Comparison of ENCODE assay signal across 9 cellular contexts in the genomic region with DNA sequence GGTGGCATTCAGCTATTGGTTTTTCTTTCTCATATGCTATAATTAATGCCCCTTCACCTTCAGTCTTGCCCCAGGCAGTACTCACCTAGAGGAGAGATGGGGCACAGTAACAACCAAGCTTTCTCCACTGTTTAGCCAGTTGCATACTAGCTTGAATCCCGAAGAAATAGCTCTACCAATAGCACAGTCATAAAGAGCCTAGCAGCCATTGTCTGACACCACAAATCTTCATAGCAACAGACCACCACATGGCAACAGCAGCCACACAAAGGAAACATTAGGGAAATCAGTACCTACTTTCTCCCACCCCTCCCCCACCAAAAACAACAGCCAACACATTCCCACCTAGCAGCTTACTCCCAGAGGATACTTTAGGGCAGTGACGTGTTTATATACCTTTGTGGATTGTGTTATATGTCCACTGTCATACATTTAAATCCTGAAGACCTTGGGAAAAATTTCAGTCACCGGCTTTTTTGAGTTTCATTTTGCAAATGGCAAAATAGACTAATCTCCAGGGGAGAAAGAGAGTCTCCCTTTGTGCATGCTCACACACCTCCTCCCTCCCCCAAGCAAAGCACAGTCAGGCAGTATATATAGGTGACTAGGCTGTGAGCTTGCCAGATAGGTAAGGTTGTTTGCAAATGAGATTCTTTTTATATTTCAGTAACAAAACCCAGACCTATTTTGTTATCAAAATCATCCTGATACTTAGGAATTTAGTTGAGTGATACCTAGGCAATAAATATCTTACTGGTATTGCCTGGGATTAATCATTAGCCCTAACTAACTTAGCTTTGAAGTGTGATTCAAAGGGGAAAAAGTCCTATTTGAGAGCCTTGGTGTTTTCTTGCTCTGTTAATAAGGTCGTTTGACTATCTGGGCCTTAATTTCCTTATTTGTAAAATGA.
DNase-seq lines count a peak whose midpoint lies in the region; ATAC-seq and TF ChIP-seq lines count a peak whose summit lies in the region.
"Had no signal": no experiment of that assay in that cellular context is flagged by ENCODE, and none has a peak within 500 bp of the region (broad histone marks: within the 10 kb centered on the region; RNA-seq: fewer than 3 reads in every experiment).

No MANE protein-coding gene starts in this region.

- H3K27me3 ChIP-seq in heart left ventricle (no peaks in the 10 kb centered on the region), RWPE2 (ENCODE audit: insufficient read depth, poor library complexity, severe bottlenecking) (no peaks in the 10 kb centered on the region), esophagus (ENCODE audit: control insufficient read depth in 1 of 2, insufficient read depth in 2 of 2, low read length in 2 of 2) (no peaks in the 10 kb centered on the region), ascending aorta (no peaks in the 10 kb centered on the region)

- TF ChIP-seq POLR2A in heart left ventricle (IDR thresholded peaks at IDR 0.05) = no peak

- intact Hi-C loops in heart left ventricle (cut with DNase I) = loop anchor here in 1 of 10 donors (5.0 kb wide), 1 partner anchor 173 kb away; the partner anchor contains the start of gene ZNF609
- intact Hi-C loops in cardiac septum (cut with DNase I) = no loop called here
- intact Hi-C loops in ascending aorta (cut with DNase I) = no loop called here

- peaks cover 0 to 12% (median 0%) of the 10 kb centered on the region in 12 donors for H3K9me3 ChIP-seq in heart left ventricle
- H3K9me3 ChIP-seq in RWPE2 (ENCODE audit: severe bottlenecking) = no peaks in the 10 kb centered on the region
- no peaks in the 10 kb centered on the region for H3K9me3 ChIP-seq in esophagus (ENCODE audit: control insufficient read depth in 2 of 2, insufficient read depth in 1 of 2, low read depth in 1 of 2, low read length in 1 of 2)
- H3K9me3 ChIP-seq in ascending aorta = peaks cover 0 to 5% of the 10 kb centered on the region in 2 donors

- WGBS in heart left ventricle, 4 donors = 38 to 44% (median 40%) methylated on average over 4 of the region's 4 CpGs
- 37 to 47% methylated on average over 4 of the region's 4 CpGs for WGBS in esophagus, 2 donors

- peak overlapping the region in 9 of 12 donors; percentile 14 to 64 (median 40) for H3K27ac ChIP-seq in heart left ventricle
- peak overlapping the region; percentile 3 for H3K27ac ChIP-seq in RWPE2 (ENCODE audit: poor library complexity, severe bottlenecking)
- H3K27ac ChIP-seq in esophagus (ENCODE audit: low read depth in 2 of 2, low read length in 1 of 2) = peak overlapping the region; percentile 28 to 55
- no peak overlapping the region for H3K27ac ChIP-seq in ascending aorta
- H3K27ac ChIP-seq: thoracic aorta had no signal

- peaks cover 50% of the 10 kb centered on the region for H3K4me1 Mint-ChIP-seq in progenitor cell of endocrine pancreas (ENCODE audit: low read depth)

- H3K9me3 Mint-ChIP-seq in progenitor cell of endocrine pancreas (ENCODE audit: low read depth) = peaks cover 4% of the 10 kb centered on the region

- H3K36me3 ChIP-seq in heart left ventricle = peaks cover 0 to 13% (median 0%) of the 10 kb centered on the region in 9 donors
- peaks cover 25% of the 10 kb centered on the region for H3K36me3 ChIP-seq in RWPE2 (ENCODE audit: low read depth)
- H3K36me3 ChIP-seq in esophagus (ENCODE audit: control insufficient read depth in 2 of 2, insufficient read depth in 2 of 2, low read length in 1 of 2) = no peaks in the 10 kb centered on the region
- no peaks in the 10 kb centered on the region for H3K36me3 ChIP-seq in ascending aorta
- H3K36me3 ChIP-seq: thoracic aorta had no signal

- H3K4me3 ChIP-seq in heart left ventricle (no peak overlapping the region), RWPE2 (ENCODE audit: severe bottlenecking) (no peak overlapping the region), esophagus (ENCODE audit: low read depth in 1 of 2, low read length in 2 of 2) (no peak overlapping the region), ascending aorta (no peak overlapping the region)
- H3K4me3 ChIP-seq: thoracic aorta had no signal

- ATAC-seq in heart left ventricle (no peak), HG03108 (IDR thresholded peaks at IDR 0.05; ENCODE audit: unreplicated experiment) (peak; percentile 30), RWPE2 (ENCODE audit: low read depth) (peak; percentile 36)

- H3K36me3 Mint-ChIP-seq in progenitor cell of endocrine pancreas (ENCODE audit: insufficient read depth) = peaks cover 15% of the 10 kb centered on the region

- TF ChIP-seq CTCF in heart left ventricle (IDR thresholded peaks at IDR 0.05) = no peak
- TF ChIP-seq CTCF in RWPE2 (IDR thresholded peaks at IDR 0.05; ENCODE audit: poor library complexity, severe bottlenecking) = no peak
- no peak for TF ChIP-seq CTCF in progenitor cell of endocrine pancreas (IDR thresholded peaks at IDR 0.05; ENCODE audit: unreplicated experiment)
- no peak for TF ChIP-seq CTCF in ascending aorta (IDR thresholded peaks at IDR 0.05)

- DNase-seq in heart left ventricle (no peak), cardiac septum (ENCODE audit: low spot score) (no peak), RWPE2 (ENCODE audit: low spot score) (no peak), progenitor cell of endocrine pancreas (ENCODE audit: low spot score, unreplicated experiment) (peak; percentile 34), UCSD-AML1 (lab: John Stamatoyannopoulos, UW; ENCODE audit: unreplicated experiment) (no peak), ascending aorta (ENCODE audit: low spot score in 2 of 2) (no peak)

- H3K4me3 Mint-ChIP-seq in progenitor cell of endocrine pancreas (ENCODE audit: low read depth) = peak overlapping the region; percentile 3

- H3K27ac Mint-ChIP-seq in progenitor cell of endocrine pancreas = peak overlapping the region; percentile 97

- H3K4me1 ChIP-seq in heart left ventricle (peaks cover 7 to 68% (median 28%) of the 10 kb centered on the region in 12 donors), RWPE2 (ENCODE audit: insufficient read depth, poor library complexity, severe bottlenecking) (peaks cover 16% of the 10 kb centered on the region), esophagus (ENCODE audit: control insufficient read depth in 2 of 2, insufficient read depth in 2 of 2, low read length in 1 of 2) (peaks cover 0 to 2% of the 10 kb centered on the region in 2 donors), ascending aorta (peaks cover 4 to 12% of the 10 kb centered on the region in 2 donors)

- no peaks in the 10 kb centered on the region for H3K27me3 Mint-ChIP-seq in progenitor cell of endocrine pancreas

Comparison
In these comparisons a context has a peak if more than half of its experiments do, and no peak if none do; other contexts are left out.
1. ATAC-seq: peak in HG03108 (single experiment) and RWPE2 (single experiment); none in heart left ventricle (0 of 4).
2. H3K27ac ChIP-seq: peak in heart left ventricle (9 of 12), RWPE2 (single experiment) and esophagus (2 of 2); none in ascending aorta (0 of 2).